13 cellular contexts compared by ENCODE assay signal in genomic region chr18:48629730-48630324, GRCh38.
DNase-seq lines count a peak whose midpoint lies in the region; ATAC-seq and TF ChIP-seq lines count a peak whose summit lies in the region.
"Had no signal": no experiment of that assay in that cellular context is flagged by ENCODE, and none has a peak within 500 bp of the region (broad histone marks: within the 10 kb centered on the region; RNA-seq: fewer than 3 reads in every experiment).

No MANE protein-coding gene starts in this region.

- no peak overlapping the region for H2BK120ac ChIP-seq in mesenchymal stem cell (ENCODE audit: low read depth, low read length)

- H3K27me3 ChIP-seq in mesenchymal stem cell (ENCODE audit: control insufficient read depth in 1 of 2, insufficient read depth in 1 of 2, low read length in 2 of 2), result no peaks in the 10 kb centered on the region
- H3K27me3 ChIP-seq in Caco-2 (replicated peaks; ENCODE audit: control insufficient read depth, insufficient read depth, low read length), result no peaks in the 10 kb centered on the region
- H3K27me3 ChIP-seq: vagina had no signal

- no peak overlapping the region for H3K4me3 Mint-ChIP-seq in Caco-2 (ENCODE audit: unreplicated experiment)
- H3K4me3 Mint-ChIP-seq: CD4-positive, alpha-beta T cell had no signal

- no peak overlapping the region for H4K8ac ChIP-seq in mesenchymal stem cell (ENCODE audit: low read length)

- H3K4me3 ChIP-seq in mesenchymal stem cell (ENCODE audit: insufficient read depth in 1 of 2, low read depth in 1 of 2, low read length in 2 of 2) (no peak overlapping the region), Caco-2 (ENCODE audit: low read depth, low read length) (no peak overlapping the region)
- H3K4me3 ChIP-seq: vagina had no signal

- POLR2A ChIA-PET in Caco-2 (lab: Charles Lee), result no interaction called here

- no peak for TF ChIP-seq CTCF in Caco-2 (IDR thresholded peaks at IDR 0.05; ENCODE audit: insufficient read depth in 1 of 2, low read depth in 1 of 2, low read length in 1 of 2, severe bottlenecking in 1 of 2, unreplicated experiment in 1 of 2)

- no peak overlapping the region for H2BK12ac ChIP-seq in mesenchymal stem cell (ENCODE audit: low read length in 2 of 2)

- H2BK15ac ChIP-seq in mesenchymal stem cell (ENCODE audit: low read depth, poor library complexity, severe bottlenecking), result no peak overlapping the region

- peak; percentile 96 for DNase-seq in AG08395 (ENCODE audit: low spot score)
- DNase-seq in NCI-H226, result peak; percentile 83
- peak; percentile 98 for DNase-seq in dedifferentiated amniotic fluid mesenchymal stem cell (ENCODE audit: extremely low spot score)
- peak; percentile 90 for DNase-seq in mesenchymal stem cell
- DNase-seq in Caco-2, result no peak
- DNase-seq in UCSD-AML1 (lab: John Stamatoyannopoulos, UW; ENCODE audit: unreplicated experiment), result no peak
- DNase-seq: CD4-positive, alpha-beta T cell; left cardiac atrium; Right ventricle myocardium superior; stimulated activated CD4-positive, alpha-beta T cell treated with anti-CD3 and anti-CD28 coated beads, Interleukin-1b, Interleukin-23, amount 100 ng/mL, for 48 hours had no signal

- no peak overlapping the region for H3K4ac ChIP-seq in mesenchymal stem cell (ENCODE audit: low read depth in 1 of 2, low read length in 2 of 2)

- H3K9ac ChIP-seq in mesenchymal stem cell (ENCODE audit: low read length), result peak overlapping the region; percentile 55

- intact Hi-C loops in Caco-2 (cut with micrococcal nuclease; ENCODE audit: unreplicated experiment), result no loop called here

- no peaks in the 10 kb centered on the region for H3K36me3 Mint-ChIP-seq in Caco-2 (ENCODE audit: insufficient read depth, unreplicated experiment)

- CTCF ChIA-PET in Caco-2 (lab: Charles Lee), result no interaction called here

- no peaks in the 10 kb centered on the region for H3K9me3 Mint-ChIP-seq in Caco-2 (ENCODE audit: unreplicated experiment)
- H3K9me3 Mint-ChIP-seq: CD4-positive, alpha-beta T cell had no signal

- peaks cover 26% of the 10 kb centered on the region for H3K79me1 ChIP-seq in mesenchymal stem cell (replicated peaks; ENCODE audit: low read length, poor library complexity, severe bottlenecking)

- H3K4me1 Mint-ChIP-seq in Caco-2 (ENCODE audit: low read depth, unreplicated experiment), result peaks cover 7% of the 10 kb centered on the region

- H3K36me3 ChIP-seq in mesenchymal stem cell (ENCODE audit: control insufficient read depth in 1 of 2, insufficient read depth in 2 of 2, low read depth in 1 of 2, low read length in 2 of 2), result peaks cover 25 to 33% of the 10 kb centered on the region in 2 experiments
- H3K36me3 ChIP-seq in Caco-2 (ENCODE audit: control insufficient read depth, insufficient read depth, low read length), result no peaks in the 10 kb centered on the region
- H3K36me3 ChIP-seq: vagina had no signal

- H3K23ac ChIP-seq in mesenchymal stem cell (ENCODE audit: low read length in 2 of 2), result no peak overlapping the region

- no peaks in the 10 kb centered on the region for H3K27me3 Mint-ChIP-seq in Caco-2 (ENCODE audit: insufficient read depth, unreplicated experiment)

- no peak overlapping the region for H2AFZ ChIP-seq in mesenchymal stem cell (ENCODE audit: low read depth, low read length)

- H3K18ac ChIP-seq in mesenchymal stem cell (ENCODE audit: low read depth in 1 of 2, low read length in 2 of 2), result no peak overlapping the region

- no peak overlapping the region for H3K4me2 ChIP-seq in mesenchymal stem cell (ENCODE audit: low read length, poor library complexity, severe bottlenecking)

- H2BK5ac ChIP-seq in mesenchymal stem cell (ENCODE audit: low read depth, low read length, poor library complexity, severe bottlenecking), result no peak overlapping the region

- H3K27ac Mint-ChIP-seq in Caco-2 (ENCODE audit: unreplicated experiment), result no peak overlapping the region
- H3K27ac Mint-ChIP-seq: CD4-positive, alpha-beta T cell had no signal

- H3K9me3 ChIP-seq in mesenchymal stem cell (ENCODE audit: control insufficient read depth, low read length) (no peaks in the 10 kb centered on the region), Caco-2 (no peaks in the 10 kb centered on the region)
- H3K9me3 ChIP-seq: vagina had no signal

- H3K27ac ChIP-seq in mesenchymal stem cell (ENCODE audit: low read length, poor library complexity, severe bottlenecking), result peak overlapping the region; percentile 90
- H3K27ac ChIP-seq: vagina had no signal

- 1% methylated on average over 6 of the region's 7 CpGs for WGBS in mesenchymal stem cell

- H4K91ac ChIP-seq in mesenchymal stem cell (ENCODE audit: low read length), result no peak overlapping the region

- ATAC-seq in HG02798 (IDR thresholded peaks at IDR 0.05; ENCODE audit: poor library complexity, unreplicated experiment), result no peak
- no peak for ATAC-seq in GM18498 (IDR thresholded peaks at IDR 0.05; ENCODE audit: unreplicated experiment)

- peaks cover 6% of the 10 kb centered on the region for H3K4me1 ChIP-seq in mesenchymal stem cell (ENCODE audit: control insufficient read depth, insufficient read depth, low read depth, low read length)
- no peaks in the 10 kb centered on the region for H3K4me1 ChIP-seq in Caco-2
- H3K4me1 ChIP-seq: vagina had no signal

- H3K14ac ChIP-seq in mesenchymal stem cell (ENCODE audit: low read length in 2 of 2), result no peak overlapping the region

- peak overlapping the region; percentile 29 for H2AK5ac ChIP-seq in mesenchymal stem cell (ENCODE audit: low read length, severe bottlenecking)

- BruUV-seq in Caco-2 (replicated peaks; lab: Mats Ljungman, UMichigan), result no TSS peak

Comparison
In these comparisons a context has a peak if more than half of its experiments do, and no peak if none do; other contexts are left out.
1. DNase-seq: peak in AG08395 (single experiment), NCI-H226 (single experiment), dedifferentiated amniotic fluid mesenchymal stem cell (single experiment) and mesenchymal stem cell (single experiment); none in Caco-2 (0 of 2) and UCSD-AML1 (single experiment).